35 cellular contexts compared by ENCODE assay signal in genomic region chr15:89669941-89670340, GRCh38. TPM values are rescaled to one million over a fixed set of nuclear protein-coding genes. Genes with fewer than 3 reads are reported as not detected.
"Had no signal": no experiment of that assay in that cellular context is flagged by ENCODE, and none has a peak within 500 bp of the region (broad histone marks: within the 10 kb centered on the region; RNA-seq: fewer than 3 reads in every experiment).

No MANE protein-coding gene starts in this region.

- DNase-seq: activated B cell treated with CpG ODN at 0.5 μM for 24 hours; activated CD4-positive, alpha-beta memory T cell treated with anti-CD3 and anti-CD28 coated beads for 36 hours; activated CD4-positive, alpha-beta T cell treated with anti-CD3 and anti-CD28 coated beads for 48 hours; activated CD4-positive, alpha-beta T cell treated with anti-CD3 and anti-CD28 coated beads, Interleukin-2, amount 50 U/mL, for 1 hour; activated CD8-positive, alpha-beta memory T cell treated with anti-CD3 and anti-CD28 coated beads, Interleukin-2, amount 10 ng/mL, durations not matched to agents 7 days and 5 days; activated CD8-positive, alpha-beta memory T cell treated with anti-CD3 and anti-CD28 coated beads, Interleukin-2, amount 50 U/mL, for 4 hours; activated CD8-positive, alpha-beta T cell treated with anti-CD3 and anti-CD28 coated beads, Interleukin-2, amount 10 ng/mL, durations not matched to agents 7 days and 5 days; activated effector memory CD4-positive, alpha-beta T cell treated with anti-CD3 and anti-CD28 coated beads, Interleukin-2, amount 50 U/mL, for 16 hours; activated naive CD4-positive, alpha-beta T cell treated with anti-CD3 and anti-CD28 coated beads, Interleukin-2, amount 10 ng/mL, durations not matched to agents 7 days and 5 days; activated naive CD8-positive, alpha-beta T cell treated with anti-CD3 and anti-CD28 coated beads, Interleukin-2, amount 10 ng/mL, durations not matched to agents 7 days and 5 days; activated T-cell treated with anti-CD3 and anti-CD28 coated beads, Interleukin-2, amount 50 U/mL, for 1 hour; activated T-cell treated with anti-CD3 and anti-CD28 coated beads, Interleukin-2, amount 50 U/mL, for 48 hours; amniotic stem cell; brain microvascular endothelial cell; caudate nucleus; effector memory CD4-positive, alpha-beta T cell; endodermal cell; foreskin keratinocyte; gastrocnemius medialis; glutamatergic neuron; heart left ventricle; T-helper 1 cell; T-helper 17 cell; WERI-Rb-1 had no signal

- FAIRE-seq: astrocyte, bronchial epithelial cell, colon, TTC549 had no signal

- H3K4me1 ChIP-seq: foreskin keratinocyte had no signal

- H3K9me3 ChIP-seq: esophagus muscularis mucosa, gastrocnemius medialis, heart left ventricle had no signal

- H3K27ac ChIP-seq: brain microvascular endothelial cell, esophagus muscularis mucosa, foreskin keratinocyte, gastrocnemius medialis, heart left ventricle, WERI-Rb-1 had no signal

- H3K36me3 ChIP-seq: brain microvascular endothelial cell, esophagus muscularis mucosa, gastrocnemius medialis, heart left ventricle, WERI-Rb-1 had no signal

- H3K27me3 ChIP-seq: brain microvascular endothelial cell, dorsolateral prefrontal cortex, esophagus muscularis mucosa, foreskin keratinocyte, gastrocnemius medialis, heart left ventricle had no signal

- H3K4me3 ChIP-seq: dorsolateral prefrontal cortex, esophagus muscularis mucosa, gastrocnemius medialis, heart left ventricle had no signal

RNA-seq across cellular contexts. Expression of gene PLIN1, which starts 9.2 kb away (rescaled TPM):
- total RNA-seq: activated CD8-positive, alpha-beta T cell treated with anti-CD3 and anti-CD28 coated beads, Interleukin-2, amount 10 ng/mL, durations not matched to agents 7 days and 5 days; activated T-helper 1 cell treated with anti-CD3 and anti-CD28 coated beads, Interleukin-12 subunit alpha, Interleukin-12 subunit beta, Interleukin-2, Interleukin-4 antibody, amounts not matched to agents 30 ng/mL and 10 ng/mL and 1 ng/mL, durations not matched to agents 14 hours and 24 hours and 36 hours; activated T-helper 2 cell treated with anti-CD3 and anti-CD28 coated beads, Interferon-gamma antibody, Interleukin-2, Interleukin-4, amounts not matched to agents 10 μg/mL and 5 μg/mL and 100 μg/mL, durations not matched to agents 14 hours and 24 hours and 36 hours had no signal

RNA-seq across cellular contexts. Expression of gene WDR93, which starts 20.7 kb away (rescaled TPM):
- total RNA-seq: activated CD4-positive, alpha-beta memory T cell treated with anti-CD3 and anti-CD28 coated beads for 36 hours; activated CD8-positive, alpha-beta memory T cell treated with anti-CD3 and anti-CD28 coated beads, Interleukin-2, amount 10 ng/mL, durations not matched to agents 7 days and 5 days; activated CD8-positive, alpha-beta T cell treated with anti-CD3 and anti-CD28 coated beads, Interleukin-2, amount 10 ng/mL, durations not matched to agents 7 days and 5 days; activated naive CD4-positive, alpha-beta T cell treated with anti-CD3 and anti-CD28 coated beads, Interleukin-2, amount 50 U/mL, for 72 hours; activated naive CD8-positive, alpha-beta T cell treated with anti-CD3 and anti-CD28 coated beads, Interleukin-2, amount 10 ng/mL, durations not matched to agents 7 days and 5 days; activated T-helper 1 cell treated with anti-CD3 and anti-CD28 coated beads, Interleukin-12 subunit alpha, Interleukin-12 subunit beta, Interleukin-2, Interleukin-4 antibody, amounts not matched to agents 30 ng/mL and 10 ng/mL and 1 ng/mL, durations not matched to agents 14 hours and 24 hours and 36 hours; activated T-helper 2 cell treated with anti-CD3 and anti-CD28 coated beads, Interferon-gamma antibody, Interleukin-2, Interleukin-4, amounts not matched to agents 10 μg/mL and 5 μg/mL and 100 μg/mL, durations not matched to agents 14 hours and 24 hours and 36 hours; astrocyte; bronchial epithelial cell; chondrocyte; epithelial cell of proximal tubule; foreskin keratinocyte; gastrocnemius medialis had no signal
- polyA plus RNA-seq: foreskin keratinocyte had no signal
